In the genomic region with DNA sequence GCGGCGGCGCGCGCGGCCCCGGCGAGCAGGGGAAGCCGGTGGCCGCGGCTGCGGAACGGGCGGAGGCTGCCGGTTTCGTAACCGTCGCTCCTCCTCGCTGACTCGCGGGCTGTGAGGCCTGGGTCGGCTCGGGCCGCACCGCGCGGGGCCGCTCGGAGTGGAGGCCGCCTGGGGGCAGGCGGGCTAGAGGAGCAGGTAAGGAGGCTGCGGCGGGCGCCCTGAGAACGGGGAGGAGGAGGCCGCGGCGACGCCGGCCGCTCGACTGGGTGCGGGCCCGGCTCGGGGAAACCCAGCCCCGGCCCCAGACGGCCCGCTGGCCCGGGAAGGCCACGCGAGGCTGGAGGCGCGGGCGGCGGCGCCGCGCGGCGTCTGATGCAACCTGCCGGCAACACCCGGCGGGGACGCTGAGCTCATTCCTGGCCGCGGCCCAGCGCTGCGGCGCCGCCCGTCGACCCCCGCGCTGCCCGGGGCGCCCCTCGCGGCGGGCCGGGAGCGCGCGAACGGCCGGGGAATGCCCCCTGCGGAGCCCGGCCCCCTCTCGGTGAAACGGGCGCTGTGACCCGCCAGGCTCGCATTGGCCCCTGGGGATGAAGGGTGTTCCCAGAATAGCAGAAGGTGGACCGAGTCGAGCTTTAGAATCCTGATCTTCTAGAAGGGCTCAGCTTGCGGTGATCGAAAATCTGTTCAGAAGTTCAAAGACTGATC, we compare ENCODE assay signal across 1 cellular context.
A peak's percentile ranks its signal among the peaks of the same experiment; 100 is the strongest.
TF ChIP-seq lines count a peak whose summit lies in the region.

A gene (plus strand): TSS at position 9 of the 705 bp plus-strand sequence. CDS start 5,531 bp downstream, outside the sequence.

TF ChIP-seq in GM12878, 131 proteins besides CTCF, POLR2A, EP300 and RAD21 (continued from another document):
- TF ChIP-seq KLF5 (IDR thresholded peaks at IDR 0.05; ENCODE audit: partially characterized antibody), result peak; percentile 36
- TF ChIP-seq CEBPB (IDR thresholded peaks at IDR 0.05; ENCODE audit: borderline replicate concordance in 1 of 2, low read depth in 2 of 2, low read length in 2 of 2), result peak in 1 of 2 experiments; percentile 54; a peak in 1 of 4 replicates
- peak; percentile 34; the same call in 1 of the 2 replicates for TF ChIP-seq ZNF217 (IDR thresholded peaks at IDR 0.05)
- TF ChIP-seq, protein P1, sequence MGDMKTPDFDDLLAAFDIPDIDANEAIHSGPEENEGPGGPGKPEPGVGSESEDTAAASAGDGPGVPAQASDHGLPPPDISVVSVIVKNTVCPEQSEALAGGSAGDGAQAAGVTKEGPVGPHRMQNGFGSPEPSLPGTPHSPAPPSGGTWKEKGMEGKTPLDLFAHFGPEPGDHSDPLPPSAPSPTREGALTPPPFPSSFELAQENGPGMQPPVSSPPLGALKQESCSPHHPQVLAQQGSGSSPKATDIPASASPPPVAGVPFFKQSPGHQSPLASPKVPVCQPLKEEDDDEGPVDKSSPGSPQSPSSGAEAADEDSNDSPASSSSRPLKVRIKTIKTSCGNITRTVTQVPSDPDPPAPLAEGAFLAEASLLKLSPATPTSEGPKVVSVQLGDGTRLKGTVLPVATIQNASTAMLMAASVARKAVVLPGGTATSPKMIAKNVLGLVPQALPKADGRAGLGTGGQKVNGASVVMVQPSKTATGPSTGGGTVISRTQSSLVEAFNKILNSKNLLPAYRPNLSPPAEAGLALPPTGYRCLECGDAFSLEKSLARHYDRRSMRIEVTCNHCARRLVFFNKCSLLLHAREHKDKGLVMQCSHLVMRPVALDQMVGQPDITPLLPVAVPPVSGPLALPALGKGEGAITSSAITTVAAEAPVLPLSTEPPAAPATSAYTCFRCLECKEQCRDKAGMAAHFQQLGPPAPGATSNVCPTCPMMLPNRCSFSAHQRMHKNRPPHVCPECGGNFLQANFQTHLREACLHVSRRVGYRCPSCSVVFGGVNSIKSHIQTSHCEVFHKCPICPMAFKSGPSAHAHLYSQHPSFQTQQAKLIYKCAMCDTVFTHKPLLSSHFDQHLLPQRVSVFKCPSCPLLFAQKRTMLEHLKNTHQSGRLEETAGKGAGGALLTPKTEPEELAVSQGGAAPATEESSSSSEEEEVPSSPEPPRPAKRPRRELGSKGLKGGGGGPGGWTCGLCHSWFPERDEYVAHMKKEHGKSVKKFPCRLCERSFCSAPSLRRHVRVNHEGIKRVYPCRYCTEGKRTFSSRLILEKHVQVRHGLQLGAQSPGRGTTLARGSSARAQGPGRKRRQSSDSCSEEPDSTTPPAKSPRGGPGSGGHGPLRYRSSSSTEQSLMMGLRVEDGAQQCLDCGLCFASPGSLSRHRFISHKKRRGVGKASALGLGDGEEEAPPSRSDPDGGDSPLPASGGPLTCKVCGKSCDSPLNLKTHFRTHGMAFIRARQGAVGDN (IDR thresholded peaks at IDR 0.05), result peak; percentile 53
- no peak for TF ChIP-seq NR2C2 (IDR thresholded peaks at IDR 0.05; ENCODE audit: borderline replicate concordance, control insufficient read depth, insufficient read length, low read depth)
- no peak for TF ChIP-seq EED (IDR thresholded peaks at IDR 0.05; ENCODE audit: low read depth)
- peak; percentile 66 for TF ChIP-seq MXI1 (IDR thresholded peaks at IDR 0.05; ENCODE audit: low read depth, low read length)
- TF ChIP-seq, protein P2, sequence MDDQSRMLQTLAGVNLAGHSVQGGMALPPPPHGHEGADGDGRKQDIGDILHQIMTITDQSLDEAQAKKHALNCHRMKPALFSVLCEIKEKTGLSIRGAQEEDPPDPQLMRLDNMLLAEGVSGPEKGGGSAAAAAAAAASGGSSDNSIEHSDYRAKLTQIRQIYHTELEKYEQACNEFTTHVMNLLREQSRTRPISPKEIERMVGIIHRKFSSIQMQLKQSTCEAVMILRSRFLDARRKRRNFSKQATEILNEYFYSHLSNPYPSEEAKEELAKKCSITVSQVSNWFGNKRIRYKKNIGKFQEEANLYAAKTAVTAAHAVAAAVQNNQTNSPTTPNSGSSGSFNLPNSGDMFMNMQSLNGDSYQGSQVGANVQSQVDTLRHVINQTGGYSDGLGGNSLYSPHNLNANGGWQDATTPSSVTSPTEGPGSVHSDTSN (IDR thresholded peaks at IDR 0.05; ENCODE audit: insufficient replicate concordance, low read depth, low read length), result no peak
- peak; percentile 84 for TF ChIP-seq IKZF1 (conservative IDR thresholded peaks at IDR 0.05)
- no peak for TF ChIP-seq SMC3 (IDR thresholded peaks at IDR 0.05; ENCODE audit: borderline replicate concordance, low read length)
- no peak for TF ChIP-seq STAT3 (IDR thresholded peaks at IDR 0.05; ENCODE audit: low read depth, low read length)
- TF ChIP-seq, protein P3, sequence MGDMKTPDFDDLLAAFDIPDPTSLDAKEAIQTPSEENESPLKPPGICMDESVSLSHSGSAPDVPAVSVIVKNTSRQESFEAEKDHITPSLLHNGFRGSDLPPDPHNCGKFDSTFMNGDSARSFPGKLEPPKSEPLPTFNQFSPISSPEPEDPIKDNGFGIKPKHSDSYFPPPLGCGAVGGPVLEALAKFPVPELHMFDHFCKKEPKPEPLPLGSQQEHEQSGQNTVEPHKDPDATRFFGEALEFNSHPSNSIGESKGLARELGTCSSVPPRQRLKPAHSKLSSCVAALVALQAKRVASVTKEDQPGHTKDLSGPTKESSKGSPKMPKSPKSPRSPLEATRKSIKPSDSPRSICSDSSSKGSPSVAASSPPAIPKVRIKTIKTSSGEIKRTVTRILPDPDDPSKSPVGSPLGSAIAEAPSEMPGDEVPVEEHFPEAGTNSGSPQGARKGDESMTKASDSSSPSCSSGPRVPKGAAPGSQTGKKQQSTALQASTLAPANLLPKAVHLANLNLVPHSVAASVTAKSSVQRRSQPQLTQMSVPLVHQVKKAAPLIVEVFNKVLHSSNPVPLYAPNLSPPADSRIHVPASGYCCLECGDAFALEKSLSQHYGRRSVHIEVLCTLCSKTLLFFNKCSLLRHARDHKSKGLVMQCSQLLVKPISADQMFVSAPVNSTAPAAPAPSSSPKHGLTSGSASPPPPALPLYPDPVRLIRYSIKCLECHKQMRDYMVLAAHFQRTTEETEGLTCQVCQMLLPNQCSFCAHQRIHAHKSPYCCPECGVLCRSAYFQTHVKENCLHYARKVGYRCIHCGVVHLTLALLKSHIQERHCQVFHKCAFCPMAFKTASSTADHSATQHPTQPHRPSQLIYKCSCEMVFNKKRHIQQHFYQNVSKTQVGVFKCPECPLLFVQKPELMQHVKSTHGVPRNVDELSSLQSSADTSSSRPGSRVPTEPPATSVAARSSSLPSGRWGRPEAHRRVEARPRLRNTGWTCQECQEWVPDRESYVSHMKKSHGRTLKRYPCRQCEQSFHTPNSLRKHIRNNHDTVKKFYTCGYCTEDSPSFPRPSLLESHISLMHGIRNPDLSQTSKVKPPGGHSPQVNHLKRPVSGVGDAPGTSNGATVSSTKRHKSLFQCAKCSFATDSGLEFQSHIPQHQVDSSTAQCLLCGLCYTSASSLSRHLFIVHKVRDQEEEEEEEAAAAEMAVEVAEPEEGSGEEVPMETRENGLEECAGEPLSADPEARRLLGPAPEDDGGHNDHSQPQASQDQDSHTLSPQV (IDR thresholded peaks at IDR 0.05), result no peak
- no peak; the same call in 1 of the 2 replicates for TF ChIP-seq HCFC1 (IDR thresholded peaks at IDR 0.05; ENCODE audit: low read length)
- TF ChIP-seq SMAD1 (IDR thresholded peaks at IDR 0.05; ENCODE audit: low read depth, partially characterized antibody), result no peak
- no peak for TF ChIP-seq SREBF1 (IDR thresholded peaks at IDR 0.05; ENCODE audit: low read length)
- TF ChIP-seq YY1 (IDR thresholded peaks at IDR 0.05; ENCODE audit: low read depth, low read length), result peak; percentile 63; the same call in 1 of the 2 replicates
- TF ChIP-seq TCF12 (IDR thresholded peaks at IDR 0.05; ENCODE audit: low read depth, low read length), result peak; percentile 23; the same call in 1 of the 2 replicates
- TF ChIP-seq, protein P4, sequence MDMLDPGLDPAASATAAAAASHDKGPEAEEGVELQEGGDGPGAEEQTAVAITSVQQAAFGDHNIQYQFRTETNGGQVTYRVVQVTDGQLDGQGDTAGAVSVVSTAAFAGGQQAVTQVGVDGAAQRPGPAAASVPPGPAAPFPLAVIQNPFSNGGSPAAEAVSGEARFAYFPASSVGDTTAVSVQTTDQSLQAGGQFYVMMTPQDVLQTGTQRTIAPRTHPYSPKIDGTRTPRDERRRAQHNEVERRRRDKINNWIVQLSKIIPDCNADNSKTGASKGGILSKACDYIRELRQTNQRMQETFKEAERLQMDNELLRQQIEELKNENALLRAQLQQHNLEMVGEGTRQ (IDR thresholded peaks at IDR 0.05; ENCODE audit: borderline replicate concordance, low read depth, low read length), result no peak
- no peak for TF ChIP-seq HDAC2 (IDR thresholded peaks at IDR 0.05)
- TF ChIP-seq BHLHE40 (IDR thresholded peaks at IDR 0.05; ENCODE audit: borderline replicate concordance in 1 of 2, low read depth in 2 of 2, low read length in 1 of 2), result peak in 1 of 2 experiments; percentile 36; a peak in 1 of 4 replicates
- no peak for TF ChIP-seq MYB (IDR thresholded peaks at IDR 0.05; ENCODE audit: borderline replicate concordance, low read depth, low read length)
- peak; percentile 74 for TF ChIP-seq SMARCA5 (IDR thresholded peaks at IDR 0.05)
- TF ChIP-seq SIX5 (IDR thresholded peaks at IDR 0.05; ENCODE audit: low read depth, low read length, severe bottlenecking), result no peak
- TF ChIP-seq NR2F1 (conservative IDR thresholded peaks at IDR 0.05), result peak; percentile 68
TF ChIP-seq in GM12878: peak in this region for 29.
